ENCODE assay signal across 8 cellular contexts in genomic region chr5:149552038-149552494, GRCh38. TPM values are rescaled to one million over a fixed set of nuclear protein-coding genes. Genes with fewer than 3 reads are reported as not detected.
DNase-seq lines count a peak whose midpoint lies in the region; ATAC-seq and TF ChIP-seq lines count a peak whose summit lies in the region.

No MANE protein-coding gene starts in this region.

- H2BK5ac ChIP-seq in trophoblast cell (ENCODE audit: low read depth, low read length, poor library complexity): no peak overlapping the region

- H3K27ac ChIP-seq in SJCRH30: peak overlapping the region; percentile 91
- peak overlapping the region; percentile 99 for H3K27ac ChIP-seq in esophagus muscularis mucosa (replicated peaks in 1 of 4)
- H3K27ac ChIP-seq in trophoblast cell (ENCODE audit: low read depth, low read length): peak overlapping the region; percentile 92

- H3K14ac ChIP-seq in trophoblast cell (ENCODE audit: low read length): no peak overlapping the region

- CTCF ChIA-PET in Calu3 (lab: Charles Lee): interaction anchor here (0.7 to 2.1 kb wide), 10 partner anchors 9 to 179 kb away, joined by 3 to 12 read pairs (median 4); no protein-coding TSS in a partner anchor

- no peaks in the 10 kb centered on the region for H3K27me3 Mint-ChIP-seq in Calu3 (ENCODE audit: unreplicated experiment)

- peaks cover 19% of the 10 kb centered on the region for H3K79me1 ChIP-seq in trophoblast cell (ENCODE audit: low read length)

- H2BK120ac ChIP-seq in trophoblast cell (ENCODE audit: insufficient read depth, low read length, poor library complexity): no peak overlapping the region

- peaks cover 52% of the 10 kb centered on the region for H3K36me3 Mint-ChIP-seq in Calu3 (ENCODE audit: insufficient read depth, unreplicated experiment)

- no peak overlapping the region for H2AK5ac ChIP-seq in trophoblast cell (ENCODE audit: low read length)

- H3K36me3 ChIP-seq in SJCRH30: peaks cover 33% of the 10 kb centered on the region
- peaks cover 0 to 21% (median 9%) of the 10 kb centered on the region in 4 donors for H3K36me3 ChIP-seq in esophagus muscularis mucosa
- H3K36me3 ChIP-seq in trophoblast cell (ENCODE audit: control insufficient read depth in 1 of 2, insufficient read depth in 2 of 2, low read length in 2 of 2): peaks cover 11 to 13% of the 10 kb centered on the region in 2 experiments

- no peak overlapping the region for H3K23ac ChIP-seq in trophoblast cell (ENCODE audit: low read length)

- intact Hi-C loops in Calu3 (cut with micrococcal nuclease; ENCODE audit: unreplicated experiment) (no loop called here), esophagus muscularis mucosa (cut with DNase I) (no loop called here)

- no peak for ATAC-seq in HG02588 (IDR thresholded peaks at IDR 0.05; ENCODE audit: unreplicated experiment)

- no peak overlapping the region for H3K9ac ChIP-seq in trophoblast cell (ENCODE audit: low read length)

- H4K8ac ChIP-seq in trophoblast cell (ENCODE audit: low read depth, low read length): no peak overlapping the region

- peak overlapping the region; percentile 99 for H3K4me3 ChIP-seq in SJCRH30
- H3K4me3 ChIP-seq in esophagus muscularis mucosa: peak overlapping the region; percentile 84 to 97 (median 95)
- H3K4me3 ChIP-seq in trophoblast cell (ENCODE audit: low read depth, low read length): no peak overlapping the region

- 35% methylated on average over 6 of the region's 6 CpGs for WGBS in esophagus muscularis mucosa
- WGBS in trophoblast cell (ENCODE audit: extremely low coverage, insufficient coverage, insufficient read length): no CpG with 5 or more reads among the region's 6 CpGs

- no peak for DNase-seq in Calu3
- DNase-seq in SJCRH30: no peak
- DNase-seq in esophagus muscularis mucosa (ENCODE audit: extremely low spot score): no peak
- no peak for DNase-seq in trophoblast cell
- no peak for DNase-seq in SKM-1 treated with dmso at 0.1 percent for 144 hours (lab: John Stamatoyannopoulos, UW; ENCODE audit: unreplicated experiment)
- DNase-seq in NCI-H2081 treated with DMSO at 0.1 percent for 48 hours (lab: John Stamatoyannopoulos, UW): no peak
- DNase-seq in COLO668 (lab: John Stamatoyannopoulos, UW; ENCODE audit: unreplicated experiment): no peak

- H3K27ac Mint-ChIP-seq in Calu3 (ENCODE audit: unreplicated experiment): peak overlapping the region; percentile 92

- H3K4me1 Mint-ChIP-seq in Calu3 (ENCODE audit: low read depth, unreplicated experiment): peaks cover 14% of the 10 kb centered on the region

- no peak for TF ChIP-seq POLR2A in esophagus muscularis mucosa (IDR thresholded peaks at IDR 0.05; ENCODE audit: low read depth)

- H3K79me2 ChIP-seq in trophoblast cell (ENCODE audit: control insufficient read depth, insufficient read depth, low read length, poor library complexity): peaks cover 28% of the 10 kb centered on the region

- TF ChIP-seq CTCF in Calu3 (IDR thresholded peaks at IDR 0.05; ENCODE audit: unreplicated experiment) (no peak), esophagus muscularis mucosa (IDR thresholded peaks at IDR 0.05) (no peak)

- no peak for TF ChIP-seq EP300 in esophagus muscularis mucosa (IDR thresholded peaks at IDR 0.05)

- H3K9me3 Mint-ChIP-seq in Calu3 (ENCODE audit: low read depth, unreplicated experiment): no peaks in the 10 kb centered on the region

- no peak overlapping the region for H3K4ac ChIP-seq in trophoblast cell (ENCODE audit: low read depth, low read length)

- H3K27me3 ChIP-seq in SJCRH30 (no peaks in the 10 kb centered on the region), esophagus muscularis mucosa (no peaks in the 10 kb centered on the region), trophoblast cell (ENCODE audit: insufficient read depth, low read length) (no peaks in the 10 kb centered on the region)

- H3K4me3 Mint-ChIP-seq in Calu3 (ENCODE audit: low read depth, unreplicated experiment): peak overlapping the region; percentile 94

- no peak overlapping the region for H4K91ac ChIP-seq in trophoblast cell (ENCODE audit: low read depth, low read length)

- BruUV-seq in Calu3 (replicated peaks; lab: Mats Ljungman, UMichigan): TSS peak; percentile 88

- no peak overlapping the region for H2AFZ ChIP-seq in trophoblast cell (ENCODE audit: insufficient read depth, low read length, poor library complexity)

- peaks cover 2% of the 10 kb centered on the region; the same call in 1 of the 2 replicates for H3K4me1 ChIP-seq in SJCRH30
- peaks cover 20 to 32% (median 26%) of the 10 kb centered on the region in 4 donors for H3K4me1 ChIP-seq in esophagus muscularis mucosa
- H3K4me1 ChIP-seq in trophoblast cell (ENCODE audit: control insufficient read depth in 1 of 2, insufficient read depth in 2 of 2, low read length in 2 of 2): peaks cover 4 to 8% of the 10 kb centered on the region in 2 experiments

- H2BK12ac ChIP-seq in trophoblast cell (ENCODE audit: low read length): no peak overlapping the region

- no peak overlapping the region for H4K12ac ChIP-seq in trophoblast cell (ENCODE audit: low read depth, low read length)

- H3K9me3 ChIP-seq in SJCRH30 (replicated peaks): no peaks in the 10 kb centered on the region
- H3K9me3 ChIP-seq in esophagus muscularis mucosa: no peaks in the 10 kb centered on the region
- no peaks in the 10 kb centered on the region for H3K9me3 ChIP-seq in trophoblast cell (ENCODE audit: insufficient read depth, low read depth, low read length)

- peak overlapping the region; percentile 86 for H3K4me2 ChIP-seq in trophoblast cell (ENCODE audit: low read length)

- H3K18ac ChIP-seq in trophoblast cell (ENCODE audit: low read length): no peak overlapping the region

RNA-seq across cellular contexts. Expression of gene CSNK1A1, which starts 0.8 kb away (rescaled TPM):
- total RNA-seq in Calu3 (2022): 350 and 377 TPM in 2 replicates
- total RNA-seq in SJCRH30 (2014; rRNA removed; shearing (Covaris generic)): 204 and 205 TPM in 2 replicates
- total RNA-seq in esophagus muscularis mucosa: 100 to 1,000 TPM; 283 to 347 (median 336) TPM
- polyA plus RNA-seq in trophoblast cell (2013): 307 TPM in 2 replicates

RNA-seq across cellular contexts. Expression of gene ARHGEF37, which starts 29.2 kb away (rescaled TPM):
- 13.0 and 16.1 TPM in 2 replicates for total RNA-seq in Calu3 (2022)
- total RNA-seq in SJCRH30 (2014; rRNA removed; shearing (Covaris generic)): 0.05 and 0.38 TPM in 2 replicates
- 10 to 100 TPM; 11.9 to 22.0 (median 19.5) TPM for total RNA-seq in esophagus muscularis mucosa
- polyA plus RNA-seq in trophoblast cell (2013): 0.89 and 0.93 TPM in 2 replicates
